8 cellular contexts compared by ENCODE assay signal in genomic region chr10:14571866-14572507, GRCh38.
DNase-seq lines count a peak whose midpoint lies in the region; ATAC-seq and TF ChIP-seq lines count a peak whose summit lies in the region.

No MANE protein-coding gene starts in this region.

- H3K27me3 Mint-ChIP-seq in T-helper 2 cell treated with Interferon-gamma antibody and Interleukin-4, amounts not matched to agents 5 μg/mL and 100 μg/mL, for 36 hours (ENCODE audit: low read depth), result no peaks in the 10 kb centered on the region
- H3K27me3 Mint-ChIP-seq in nephron progenitor cell (ENCODE audit: low read depth, poor library complexity), result no peaks in the 10 kb centered on the region

- peak overlapping the region; percentile 44 for H3K27ac ChIP-seq in colonic mucosa
- H3K27ac ChIP-seq in A673 (ENCODE audit: low read depth, low read length, poor library complexity, severe bottlenecking), result no peak overlapping the region

- ATAC-seq in HG02678 (IDR thresholded peaks at IDR 0.05; ENCODE audit: unreplicated experiment), result peak; percentile 74

- H3K27me3 ChIP-seq in colonic mucosa (no peaks in the 10 kb centered on the region), A673 (replicated peaks; ENCODE audit: insufficient read depth, low read depth, low read length, poor library complexity) (no peaks in the 10 kb centered on the region)

- BruUV-seq in A673 (replicated peaks; lab: Mats Ljungman, UMichigan), result no TSS peak

- POLR2A ChIA-PET in A673 (lab: Charles Lee; ENCODE audit: low non-redundant PET), result no interaction called here

- CTCF ChIA-PET in A673 (lab: Charles Lee), result no interaction called here

- peak overlapping the region; percentile 92 for H3K4me3 Mint-ChIP-seq in T-helper 2 cell treated with Interferon-gamma antibody and Interleukin-4, amounts not matched to agents 5 μg/mL and 100 μg/mL, for 36 hours
- no peak overlapping the region for H3K4me3 Mint-ChIP-seq in nephron progenitor cell

- H3K9me3 Mint-ChIP-seq in T-helper 2 cell treated with Interferon-gamma antibody and Interleukin-4, amounts not matched to agents 5 μg/mL and 100 μg/mL, for 36 hours, result no peaks in the 10 kb centered on the region
- peaks cover 8% of the 10 kb centered on the region for H3K9me3 Mint-ChIP-seq in nephron progenitor cell

- no peaks in the 10 kb centered on the region for H3K4me1 ChIP-seq in colonic mucosa
- peaks cover 12% of the 10 kb centered on the region for H3K4me1 ChIP-seq in A673 (ENCODE audit: insufficient read depth, low read length, poor library complexity, severe bottlenecking)

- no peaks in the 10 kb centered on the region for H3K36me3 ChIP-seq in colonic mucosa
- no peaks in the 10 kb centered on the region for H3K36me3 ChIP-seq in A673 (ENCODE audit: insufficient read depth, low read length, poor library complexity, severe bottlenecking)

- H3K4me3 ChIP-seq in colonic mucosa (no peak overlapping the region), A673 (ENCODE audit: low read depth, low read length, poor library complexity, severe bottlenecking) (no peak overlapping the region)

- H3K9me3 ChIP-seq in colonic mucosa (no peaks in the 10 kb centered on the region), A673 (ENCODE audit: low read depth, low read length, poor library complexity, severe bottlenecking) (no peaks in the 10 kb centered on the region)

- peaks cover 59% of the 10 kb centered on the region for H3K4me1 Mint-ChIP-seq in T-helper 2 cell treated with Interferon-gamma antibody and Interleukin-4, amounts not matched to agents 5 μg/mL and 100 μg/mL, for 36 hours (ENCODE audit: low read depth)
- H3K4me1 Mint-ChIP-seq in nephron progenitor cell, result peaks cover 19% of the 10 kb centered on the region

- TF ChIP-seq CTCF in colonic mucosa (IDR thresholded peaks at IDR 0.05) (no peak), nephron progenitor cell (IDR thresholded peaks at IDR 0.05) (no peak), A673 (conservative IDR thresholded peaks at IDR 0.05; ENCODE audit: low read depth, low read length) (no peak)

- peaks cover 59% of the 10 kb centered on the region for H3K36me3 Mint-ChIP-seq in T-helper 2 cell treated with Interferon-gamma antibody and Interleukin-4, amounts not matched to agents 5 μg/mL and 100 μg/mL, for 36 hours (ENCODE audit: low read depth)
- H3K36me3 Mint-ChIP-seq in nephron progenitor cell (ENCODE audit: low read depth), result peaks cover 46% of the 10 kb centered on the region

- peak overlapping the region; percentile 95 for H3K27ac Mint-ChIP-seq in T-helper 2 cell treated with Interferon-gamma antibody and Interleukin-4, amounts not matched to agents 5 μg/mL and 100 μg/mL, for 36 hours
- H3K27ac Mint-ChIP-seq in nephron progenitor cell, result peak overlapping the region; percentile 43

- intact Hi-C loops in colonic mucosa (cut with DNase I), result no loop called here
- intact Hi-C loops in A673 (cut with micrococcal nuclease; ENCODE audit: unreplicated experiment), result no loop called here

- peak overlapping the region; percentile 13 to 48 for H3K9ac ChIP-seq in colonic mucosa (ENCODE audit: low read depth in 2 of 2, low read length in 2 of 2)

- peak; percentile 94 for DNase-seq in DMS53 treated with DMSO at 0.1 percent for 48 hours (lab: John Stamatoyannopoulos, UW; ENCODE audit: unreplicated experiment)
- peak; percentile 59 for DNase-seq in T-helper 2 cell treated with Interferon-gamma antibody and Interleukin-4, amounts not matched to agents 5 μg/mL and 100 μg/mL, for 36 hours (ENCODE audit: low spot score)
- DNase-seq in colonic mucosa, result peak; percentile 57
- DNase-seq in nephron progenitor cell, result no peak
- no peak for DNase-seq in DMS79 treated with DMSO at 0.1 percent for 48 hours (lab: John Stamatoyannopoulos, UW)
- DNase-seq in NCI-H1694 treated with DMSO at 0.1 percent for 48 hours (lab: John Stamatoyannopoulos, UW), result no peak
- no peak for DNase-seq in A673 (ENCODE audit: low spot score)

Comparison
In these comparisons a context has a peak if more than half of its experiments do, and no peak if none do; other contexts are left out.
1. DNase-seq: peak in DMS53 treated with DMSO at 0.1 percent for 48 hours (single experiment), T-helper 2 cell treated with Interferon-gamma antibody and Interleukin-4, amounts not matched to agents 5 μg/mL and 100 μg/mL, for 36 hours (single experiment) and colonic mucosa (single experiment); none in nephron progenitor cell (single experiment), DMS79 treated with DMSO at 0.1 percent for 48 hours (single experiment), NCI-H1694 treated with DMSO at 0.1 percent for 48 hours (single experiment) and A673 (single experiment).